ENCODE assay signal across 22 cellular contexts in the genomic region with DNA sequence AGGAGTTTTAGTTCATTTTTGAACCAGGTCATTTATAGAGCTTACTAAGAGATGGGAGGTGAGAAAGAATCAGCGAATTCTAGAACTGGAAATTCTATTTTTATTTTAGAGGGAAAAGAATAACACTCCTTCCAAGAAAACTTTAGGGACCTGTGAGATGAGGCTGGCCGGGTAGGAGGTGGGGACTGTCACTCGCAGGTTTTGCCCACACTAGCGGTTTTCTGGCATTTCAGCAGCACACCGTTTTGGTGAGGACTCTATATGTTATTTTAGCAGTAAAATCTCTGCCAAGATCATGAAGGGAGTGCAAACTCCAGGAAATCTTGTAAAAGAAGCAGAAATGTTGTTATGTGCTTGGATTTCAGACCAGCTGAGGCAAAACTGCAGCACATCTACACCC.
"Had no signal": no experiment of that assay in that cellular context is flagged by ENCODE, and none has a peak within 500 bp of the region (broad histone marks: within the 10 kb centered on the region; RNA-seq: fewer than 3 reads in every experiment).

No MANE protein-coding gene starts in this region.

- ATAC-seq: HepG2, K562 had no signal

- H3K4me1 ChIP-seq: SJSA1 had no signal

- DNase-seq: Kasumi-1, MM.1S, NCI-H1092 treated with DMSO at 0.1 percent for 48 hours, NCI-H1436, NCI-H187, NCI-H2029, NCI-H2081 treated with DMSO at 0.1 percent for 48 hours, NCI-H2171, NCI-H226, NCI-H446, NCI-H510A, NCI-H524 treated with DMSO at 0.1 percent for 48 hours, NCI-H69, NCI-H774, Right ventricle myocardium superior, RPMI8226, SIG-M5 had no signal

- H3K27ac ChIP-seq: KMS-11, SJSA1, SK-N-MC had no signal

- H3K4me3 ChIP-seq: K562, SJSA1, SK-N-MC had no signal

- H3K9me3 ChIP-seq: SJSA1 had no signal

- H3K36me3 ChIP-seq: SJSA1 had no signal

- H3K27me3 ChIP-seq: SJSA1 had no signal
